9 cellular contexts compared by ENCODE assay signal in the genomic region with DNA sequence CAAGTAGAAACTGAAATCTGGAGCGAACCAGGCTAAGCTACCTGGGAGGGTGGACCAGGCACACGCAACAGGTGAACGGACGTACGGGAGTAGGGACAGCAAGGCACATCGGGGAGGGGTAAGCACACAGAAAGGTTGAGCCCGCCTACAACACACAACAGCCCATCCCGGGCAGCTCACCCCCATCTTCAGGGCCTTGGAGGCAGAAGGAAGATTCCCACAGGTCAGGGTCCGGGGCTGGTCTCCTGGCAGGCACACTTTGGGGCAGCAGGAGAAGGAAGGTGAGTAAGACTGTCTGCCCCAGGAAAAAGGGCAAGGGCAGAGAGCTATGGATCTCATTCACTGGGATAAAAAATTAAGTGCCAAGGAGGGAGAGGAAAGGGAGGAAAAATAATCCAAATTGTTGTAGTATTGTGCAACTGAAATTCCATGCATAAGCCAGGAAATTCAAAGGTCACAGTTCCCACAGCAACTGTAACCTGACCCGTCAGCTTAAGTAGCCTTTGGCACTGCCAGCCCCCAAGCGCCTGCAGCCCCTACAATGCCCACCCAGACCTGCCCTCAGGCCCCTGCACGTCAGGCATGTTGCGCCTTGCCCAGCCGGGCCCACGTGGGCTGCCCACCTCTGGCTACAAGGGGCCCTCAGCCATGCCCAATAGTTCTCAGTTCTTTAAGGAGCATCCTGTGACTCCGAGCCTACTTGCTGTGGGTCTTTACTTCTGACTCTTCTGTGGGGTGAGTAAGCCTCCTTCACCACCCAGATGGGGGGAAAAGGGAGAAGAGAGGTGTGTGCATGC. TPM values are rescaled to one million over a fixed set of nuclear protein-coding genes. Genes with fewer than 3 reads are reported as not detected.
DNase-seq lines count a peak whose midpoint lies in the region; ATAC-seq and TF ChIP-seq lines count a peak whose summit lies in the region.
"Had no signal": no experiment of that assay in that cellular context is flagged by ENCODE, and none has a peak within 500 bp of the region (broad histone marks: within the 10 kb centered on the region; RNA-seq: fewer than 3 reads in every experiment).

No MANE protein-coding gene starts in this region.

- POLR2A ChIA-PET in activated CD4-positive, alpha-beta memory T cell treated with anti-CD3 and anti-CD28 coated beads, Interleukin-2, amount 10 ng/mL, durations not matched to agents 7 days and 5 days (lab: Charles Lee): no interaction called here

- no peak overlapping the region for H3K27ac Mint-ChIP-seq in activated CD4-positive, alpha-beta memory T cell treated with anti-CD3 and anti-CD28 coated beads, Interleukin-2, amount 10 ng/mL, durations not matched to agents 7 days and 5 days

- ATAC-seq in RWPE2 (ENCODE audit: low read depth): peak; percentile 81
- ATAC-seq in omental fat pad (ENCODE audit: low FRiP score): peak; percentile 59
- no peak for ATAC-seq in GM19395 (IDR thresholded peaks at IDR 0.05; ENCODE audit: unreplicated experiment)
- ATAC-seq in HG02884 (IDR thresholded peaks at IDR 0.05; ENCODE audit: unreplicated experiment): no peak

- CTCF ChIA-PET in activated CD4-positive, alpha-beta memory T cell treated with anti-CD3 and anti-CD28 coated beads, Interleukin-2, amount 10 ng/mL, durations not matched to agents 7 days and 5 days (lab: Charles Lee): no interaction called here

- H3K9me3 Mint-ChIP-seq in activated CD4-positive, alpha-beta memory T cell treated with anti-CD3 and anti-CD28 coated beads, Interleukin-2, amount 10 ng/mL, durations not matched to agents 7 days and 5 days: no peaks in the 10 kb centered on the region

- H3K4me1 Mint-ChIP-seq in activated CD4-positive, alpha-beta memory T cell treated with anti-CD3 and anti-CD28 coated beads, Interleukin-2, amount 10 ng/mL, durations not matched to agents 7 days and 5 days: peaks cover 8% of the 10 kb centered on the region

- no peaks in the 10 kb centered on the region for H3K27me3 Mint-ChIP-seq in activated CD4-positive, alpha-beta memory T cell treated with anti-CD3 and anti-CD28 coated beads, Interleukin-2, amount 10 ng/mL, durations not matched to agents 7 days and 5 days

- H3K4me1 ChIP-seq in RWPE2 (ENCODE audit: insufficient read depth, poor library complexity, severe bottlenecking): peaks cover 42% of the 10 kb centered on the region

- peaks cover 3% of the 10 kb centered on the region for H3K36me3 Mint-ChIP-seq in activated CD4-positive, alpha-beta memory T cell treated with anti-CD3 and anti-CD28 coated beads, Interleukin-2, amount 10 ng/mL, durations not matched to agents 7 days and 5 days (ENCODE audit: low read depth)

- H3K4me3 ChIP-seq in RWPE2 (ENCODE audit: severe bottlenecking): no peak overlapping the region

- peak; percentile 67 for DNase-seq in Caki2 (ENCODE audit: low read depth)
- DNase-seq in RWPE2 (ENCODE audit: low spot score): no peak
- peak; percentile 44 for DNase-seq in fibroblast of the conjunctiva (ENCODE audit: low read depth)
- no peak for DNase-seq in omental fat pad (ENCODE audit: low spot score)
- no peak for DNase-seq in activated CD4-positive, alpha-beta memory T cell treated with anti-CD3 and anti-CD28 coated beads, Interleukin-2, amount 10 ng/mL, durations not matched to agents 7 days and 5 days
- no peak for DNase-seq in NCI-H1417 treated with DMSO at 0.1 percent for 48 hours (lab: John Stamatoyannopoulos, UW)
- DNase-seq: GDM1 had no signal

- H3K36me3 ChIP-seq in RWPE2 (ENCODE audit: low read depth): peaks cover 15% of the 10 kb centered on the region; the same call in 1 of the 2 replicates

- TF ChIP-seq CTCF in RWPE2 (IDR thresholded peaks at IDR 0.05; ENCODE audit: poor library complexity, severe bottlenecking) (no peak), omental fat pad (IDR thresholded peaks at IDR 0.05) (no peak)

- in situ Hi-C loops in Caki2 (cut with HindIII; ENCODE audit: low pct_unique_long_range_greater_than_20kb, low sequenced_read_pairs): no loop called here

- no peaks in the 10 kb centered on the region for H3K9me3 ChIP-seq in RWPE2 (ENCODE audit: severe bottlenecking)

- peak overlapping the region; percentile 93 for H3K27ac ChIP-seq in RWPE2 (ENCODE audit: poor library complexity, severe bottlenecking)

- H3K27me3 ChIP-seq in RWPE2 (ENCODE audit: insufficient read depth, poor library complexity, severe bottlenecking): no peaks in the 10 kb centered on the region

- H3K4me3 Mint-ChIP-seq in activated CD4-positive, alpha-beta memory T cell treated with anti-CD3 and anti-CD28 coated beads, Interleukin-2, amount 10 ng/mL, durations not matched to agents 7 days and 5 days: no peak overlapping the region

RNA-seq across cellular contexts. Expression of a gene that starts 51.8 kb away (rescaled TPM):
- 12.3 and 14.5 TPM in 2 replicates for total RNA-seq in Caki2 (2014; rRNA removed; shearing (Covaris generic); ENCODE audit: low replicate concordance)
- total RNA-seq in omental fat pad: 10 to 100 TPM; 23.9 to 49.2 (median 34.5) TPM
- total RNA-seq in activated CD4-positive, alpha-beta memory T cell treated with anti-CD3 and anti-CD28 coated beads, Interleukin-2, amount 10 ng/mL, durations not matched to agents 7 days and 5 days: 10 to 100 TPM; 30.3 to 31.4 TPM

Comparison
In these comparisons a context has a peak if more than half of its experiments do, and no peak if none do; other contexts are left out.
1. DNase-seq: peak in Caki2 (single experiment) and fibroblast of the conjunctiva (single experiment); none in RWPE2 (single experiment), omental fat pad (single experiment), activated CD4-positive, alpha-beta memory T cell treated with anti-CD3 and anti-CD28 coated beads, Interleukin-2, amount 10 ng/mL, durations not matched to agents 7 days and 5 days (single experiment) and NCI-H1417 treated with DMSO at 0.1 percent for 48 hours (single experiment).
2. ATAC-seq: peak in RWPE2 (single experiment) and omental fat pad (single experiment); none in GM19395 (single experiment) and HG02884 (single experiment).